In the genomic region with DNA sequence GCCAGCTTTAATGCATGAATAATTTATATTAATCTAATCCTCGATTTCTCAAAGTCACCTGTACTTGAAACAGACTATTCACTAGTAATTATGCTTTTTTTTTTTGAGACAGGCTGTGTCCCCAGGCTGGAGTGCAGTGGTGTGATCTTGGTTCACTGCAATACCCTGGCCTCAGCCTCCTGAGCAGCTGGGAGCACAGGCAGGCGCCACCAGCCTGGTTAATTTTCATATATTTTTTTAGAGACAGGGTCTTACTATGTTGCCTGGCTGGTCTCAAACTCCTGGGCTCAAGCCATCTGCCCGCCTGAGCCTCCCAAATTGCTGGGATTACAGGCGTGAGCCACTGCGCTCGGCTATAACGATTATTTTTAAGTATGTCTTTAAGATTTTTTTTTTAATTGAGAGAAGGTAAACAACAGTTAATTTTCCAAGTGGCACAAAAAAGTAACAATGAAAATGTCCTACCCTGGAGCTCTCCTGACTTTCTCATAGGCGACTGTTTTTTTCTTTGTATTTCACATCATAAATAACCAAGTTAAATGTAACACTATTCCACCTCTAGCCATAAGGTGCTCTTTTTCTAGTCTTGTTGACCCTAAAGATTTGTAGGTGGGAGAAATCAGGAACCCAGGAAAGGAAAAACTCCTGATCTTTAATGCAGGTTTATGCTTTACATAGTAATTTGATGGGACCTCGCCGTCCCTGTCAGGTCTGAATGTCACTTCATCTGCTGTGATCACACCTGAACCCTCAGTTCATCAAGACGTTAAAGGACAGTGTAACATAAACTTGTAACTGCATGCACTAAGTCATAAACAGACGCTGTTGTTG, we compare ENCODE assay signal across 8 cellular contexts. TPM values are rescaled to one million over a fixed set of nuclear protein-coding genes. Genes with fewer than 3 reads are reported as not detected.
DNase-seq lines count a peak whose midpoint lies in the region; ATAC-seq and TF ChIP-seq lines count a peak whose summit lies in the region.

No MANE protein-coding gene starts in this region.

- peak overlapping the region; percentile 74 to 81 for H3K9ac ChIP-seq in stomach smooth muscle (ENCODE audit: low read length in 2 of 2)

- H3K4me1 ChIP-seq in iPS DF 6.9 (ENCODE audit: control insufficient read depth, insufficient read depth, low read length) (no peaks in the 10 kb centered on the region), stomach smooth muscle (ENCODE audit: control insufficient read depth, insufficient read depth, low read length) (peaks cover 3% of the 10 kb centered on the region)

- WGBS in iPS DF 6.9 (ENCODE audit: insufficient coverage, insufficient read length): no CpG with 5 or more reads among the region's 12 CpGs

- DNase-seq in DMS53 (lab: John Stamatoyannopoulos, UW) (peak; percentile 50), DMS53 treated with DMSO at 0.1 percent for 48 hours (lab: John Stamatoyannopoulos, UW; ENCODE audit: unreplicated experiment) (no peak), WERI-Rb-1 (peak; percentile 66), iPS DF 6.9 (ENCODE audit: low read depth, low spot score) (no peak), ureter (ENCODE audit: low spot score) (no peak)
- no peak for DNase-seq in stimulated activated CD4-positive, alpha-beta T cell treated with anti-CD3 and anti-CD28 coated beads, Interleukin-2, amount 100 ng/mL, for 24 hours

- H3K27ac ChIP-seq in WERI-Rb-1 (peak overlapping the region; percentile 97), iPS DF 6.9 (ENCODE audit: low read length) (no peak overlapping the region), stomach smooth muscle (ENCODE audit: low read length) (peak overlapping the region; percentile 84)

- no peak for TF ChIP-seq CTCF in WERI-Rb-1 (IDR thresholded peaks at IDR 0.05; ENCODE audit: low read depth, low read length)

- H3K36me3 ChIP-seq in WERI-Rb-1: peaks cover 33% of the 10 kb centered on the region
- H3K36me3 ChIP-seq in iPS DF 6.9 (ENCODE audit: control insufficient read depth, insufficient read depth, low read length): no peaks in the 10 kb centered on the region
- peaks cover 5 to 10% of the 10 kb centered on the region in 2 donors for H3K36me3 ChIP-seq in stomach smooth muscle (ENCODE audit: control insufficient read depth in 2 of 2, insufficient read depth in 2 of 2, low read length in 2 of 2)

- H3K4me3 ChIP-seq in WERI-Rb-1 (ENCODE audit: low read depth, low read length) (peak overlapping the region; percentile 81), iPS DF 6.9 (ENCODE audit: low read length) (peak overlapping the region; percentile 73; the same call in 1 of the 2 replicates), stomach smooth muscle (ENCODE audit: low read length in 2 of 2) (peak overlapping the region; percentile 73 to 93)

- ATAC-seq in HG03565 (IDR thresholded peaks at IDR 0.05; ENCODE audit: unreplicated experiment): no peak

- no peaks in the 10 kb centered on the region for H3K9me3 ChIP-seq in WERI-Rb-1 (ENCODE audit: severe bottlenecking)
- no peaks in the 10 kb centered on the region for H3K9me3 ChIP-seq in iPS DF 6.9 (ENCODE audit: control insufficient read depth, insufficient read depth, low read length)
- no peaks in the 10 kb centered on the region for H3K9me3 ChIP-seq in stomach smooth muscle (ENCODE audit: control insufficient read depth in 2 of 2, low read length in 2 of 2)

- no peaks in the 10 kb centered on the region for H3K27me3 ChIP-seq in WERI-Rb-1 (ENCODE audit: insufficient read depth, low read depth, severe bottlenecking)
- H3K27me3 ChIP-seq in iPS DF 6.9 (ENCODE audit: control insufficient read depth, insufficient read depth, low read length): no peaks in the 10 kb centered on the region
- H3K27me3 ChIP-seq in stomach smooth muscle (ENCODE audit: control insufficient read depth in 1 of 2, insufficient read depth in 2 of 2, low read length in 2 of 2): no peaks in the 10 kb centered on the region

RNA-seq across cellular contexts. Expression of a gene that starts 1.3 kb away (rescaled TPM):
- total RNA-seq in ureter: 91.7 TPM

RNA-seq across cellular contexts. Expression of a gene that starts 32.8 kb away (rescaled TPM):
- 137 TPM for total RNA-seq in ureter

Comparison
In these comparisons a context has a peak if more than half of its experiments do, and no peak if none do; other contexts are left out.
1. DNase-seq: peak in DMS53 (single experiment) and WERI-Rb-1 (single experiment); none in DMS53 treated with DMSO at 0.1 percent for 48 hours (single experiment), iPS DF 6.9 (single experiment), ureter (single experiment) and stimulated activated CD4-positive, alpha-beta T cell treated with anti-CD3 and anti-CD28 coated beads, Interleukin-2, amount 100 ng/mL, for 24 hours (0 of 2).
2. Peak in every context shown above with its lines, with median percentiles within 50 percentile points of each other: H3K4me3 ChIP-seq.